In genomic region chr1:9609998-9610397, GRCh38 we compare ENCODE assay signal across 20 cellular contexts. TPM values are rescaled to one million over a fixed set of nuclear protein-coding genes. Genes with fewer than 3 reads are reported as not detected.
A peak's percentile ranks its signal among the peaks of the same experiment; 100 is the strongest.
DNase-seq lines count a peak whose midpoint lies in the region; ATAC-seq and TF ChIP-seq lines count a peak whose summit lies in the region.
"Had no signal": no experiment of that assay in that cellular context is flagged by ENCODE, and none has a peak within 500 bp of the region (broad histone marks: within the 10 kb centered on the region; RNA-seq: fewer than 3 reads in every experiment).

No MANE protein-coding gene starts in this region.

- WGBS in heart right ventricle, 2 donors, result 65 to 67% methylated on average over 5 of the region's 5 CpGs

- peak overlapping the region; percentile 43 for H3K27ac Mint-ChIP-seq in neural crest cell (ENCODE audit: unreplicated experiment)
- no peak overlapping the region for H3K27ac Mint-ChIP-seq in activated T-cell treated with anti-CD3 and anti-CD28 coated beads, Interleukin-2, amount 50 U/mL, for 24 hours
- H3K27ac Mint-ChIP-seq: B cell; CD4-positive, CD25-positive, alpha-beta regulatory T cell; CD8-positive, alpha-beta T cell had no signal

- ATAC-seq in Right ventricle myocardium inferior, result peak; percentile 60
- peak; percentile 25 to 69 (median 58) for ATAC-seq in heart right ventricle
- ATAC-seq: CD8-positive, alpha-beta T cell; GM12878 had no signal

- H3K27me3 ChIP-seq in right atrium auricular region (no peaks in the 10 kb centered on the region), heart right ventricle (no peaks in the 10 kb centered on the region)
- H3K27me3 ChIP-seq: BLaER1 had no signal

- H3K4me3 ChIP-seq in right atrium auricular region, result no peak overlapping the region
- H3K4me3 ChIP-seq in heart right ventricle, result no peak overlapping the region
- H3K4me3 ChIP-seq: BLaER1, GM12878, GM23248 had no signal

- intact Hi-C loops in Right ventricle myocardium inferior (cut with DNase I), result no loop called here
- intact Hi-C loops in heart right ventricle (cut with DNase I), result no loop called here

- H3K4me1 ChIP-seq in right atrium auricular region, result peaks cover 0 to 7% of the 10 kb centered on the region in 2 donors
- H3K4me1 ChIP-seq in heart right ventricle, result peaks cover 0 to 13% (median 0%) of the 10 kb centered on the region in 9 donors
- H3K4me1 ChIP-seq: BLaER1 had no signal

- TF ChIP-seq CTCF in right atrium auricular region (IDR thresholded peaks at IDR 0.05) (no peak), heart right ventricle (IDR thresholded peaks at IDR 0.05) (no peak), neural crest cell (conservative IDR thresholded peaks at IDR 0.05) (no peak)

- DNase-seq in Right ventricle myocardium inferior (ENCODE audit: missing footprints), result no peak
- no peak for DNase-seq in right atrium auricular region (ENCODE audit: low spot score)
- DNase-seq in heart right ventricle, result peak in 1 of 2 donors; percentile 50
- no peak for DNase-seq in neural crest cell (ENCODE audit: low read depth, low spot score)
- DNase-seq in activated T-cell treated with anti-CD3 and anti-CD28 coated beads, Interleukin-2, amount 50 U/mL, for 24 hours, result no peak
- no peak for DNase-seq in epidermal melanocyte (ENCODE audit: insufficient read length, low spot score)
- DNase-seq: CD4-positive, CD25-positive, alpha-beta regulatory T cell; CD8-positive, alpha-beta T cell; DMS 273 treated with DMSO at 0.1 percent for 48 hours; DMS79; EL; GDM1; GM23248; H7; HCEC 1CT had no signal

- H3K36me3 ChIP-seq in right atrium auricular region (peaks cover 38% of the 10 kb centered on the region), heart right ventricle (peaks cover 0 to 81% (median 14%) of the 10 kb centered on the region in 9 donors)

- no peak overlapping the region for H3K4me3 Mint-ChIP-seq in neural crest cell
- H3K4me3 Mint-ChIP-seq in activated T-cell treated with anti-CD3 and anti-CD28 coated beads, Interleukin-2, amount 50 U/mL, for 24 hours, result no peak overlapping the region
- H3K4me3 Mint-ChIP-seq: B cell; CD4-positive, CD25-positive, alpha-beta regulatory T cell; CD8-positive, alpha-beta T cell had no signal

- H3K36me3 Mint-ChIP-seq in neural crest cell (ENCODE audit: low read depth), result no peaks in the 10 kb centered on the region
- H3K36me3 Mint-ChIP-seq in activated T-cell treated with anti-CD3 and anti-CD28 coated beads, Interleukin-2, amount 50 U/mL, for 24 hours (ENCODE audit: low read depth), result peaks cover 80% of the 10 kb centered on the region

- H3K9me3 Mint-ChIP-seq in neural crest cell, result no peaks in the 10 kb centered on the region
- no peaks in the 10 kb centered on the region for H3K9me3 Mint-ChIP-seq in activated T-cell treated with anti-CD3 and anti-CD28 coated beads, Interleukin-2, amount 50 U/mL, for 24 hours
- H3K9me3 Mint-ChIP-seq: CD4-positive, CD25-positive, alpha-beta regulatory T cell; CD8-positive, alpha-beta T cell had no signal

- H3K27ac ChIP-seq in right atrium auricular region (no peak overlapping the region), heart right ventricle (no peak overlapping the region)
- H3K27ac ChIP-seq: 22Rv1, BLaER1, C4-2B, GM23248 had no signal

- H3K9me3 ChIP-seq in right atrium auricular region (no peaks in the 10 kb centered on the region), heart right ventricle (no peaks in the 10 kb centered on the region)
- H3K9me3 ChIP-seq: BLaER1 had no signal

- H3K27me3 Mint-ChIP-seq in neural crest cell (ENCODE audit: low read depth), result no peaks in the 10 kb centered on the region
- H3K27me3 Mint-ChIP-seq in activated T-cell treated with anti-CD3 and anti-CD28 coated beads, Interleukin-2, amount 50 U/mL, for 24 hours, result no peaks in the 10 kb centered on the region
- H3K27me3 Mint-ChIP-seq: B cell; CD4-positive, CD25-positive, alpha-beta regulatory T cell had no signal

- no peaks in the 10 kb centered on the region for H3K4me1 Mint-ChIP-seq in neural crest cell
- no peaks in the 10 kb centered on the region for H3K4me1 Mint-ChIP-seq in activated T-cell treated with anti-CD3 and anti-CD28 coated beads, Interleukin-2, amount 50 U/mL, for 24 hours (ENCODE audit: low read depth)
- H3K4me1 Mint-ChIP-seq: B cell; CD4-positive, CD25-positive, alpha-beta regulatory T cell had no signal

RNA-seq across cellular contexts. Expression of gene TMEM201, which starts 21.3 kb away (rescaled TPM):
- total RNA-seq in Right ventricle myocardium inferior (17.4 TPM), right atrium auricular region (10 to 100 TPM; 17.2 to 18.6 TPM), heart right ventricle (10 to 100 TPM; 13.3 to 26.0 (median 18.3) TPM), neural crest cell (40.7 and 41.4 TPM in 2 replicates)
- polyA plus RNA-seq in heart right ventricle, result 10 to 100 TPM; 10.7 to 13.7 TPM

RNA-seq across cellular contexts. Expression of gene PIK3CD, which starts 41.5 kb away (rescaled TPM):
- total RNA-seq in Right ventricle myocardium inferior, result 4.1 TPM
- 1 to 10 TPM; 4.7 to 7.4 TPM for total RNA-seq in right atrium auricular region
- 10 to 100 TPM in 1 of 10 donors, 1 to 10 TPM in 9; 1.9 to 12.1 (median 3.0) TPM for total RNA-seq in heart right ventricle
- polyA plus RNA-seq in heart right ventricle, result 1 to 10 TPM; 1.0 to 2.7 TPM
- 1.2 and 1.9 TPM in 2 replicates for total RNA-seq in neural crest cell
